ENCODE assay signal across 1 cellular context in the genomic region with DNA sequence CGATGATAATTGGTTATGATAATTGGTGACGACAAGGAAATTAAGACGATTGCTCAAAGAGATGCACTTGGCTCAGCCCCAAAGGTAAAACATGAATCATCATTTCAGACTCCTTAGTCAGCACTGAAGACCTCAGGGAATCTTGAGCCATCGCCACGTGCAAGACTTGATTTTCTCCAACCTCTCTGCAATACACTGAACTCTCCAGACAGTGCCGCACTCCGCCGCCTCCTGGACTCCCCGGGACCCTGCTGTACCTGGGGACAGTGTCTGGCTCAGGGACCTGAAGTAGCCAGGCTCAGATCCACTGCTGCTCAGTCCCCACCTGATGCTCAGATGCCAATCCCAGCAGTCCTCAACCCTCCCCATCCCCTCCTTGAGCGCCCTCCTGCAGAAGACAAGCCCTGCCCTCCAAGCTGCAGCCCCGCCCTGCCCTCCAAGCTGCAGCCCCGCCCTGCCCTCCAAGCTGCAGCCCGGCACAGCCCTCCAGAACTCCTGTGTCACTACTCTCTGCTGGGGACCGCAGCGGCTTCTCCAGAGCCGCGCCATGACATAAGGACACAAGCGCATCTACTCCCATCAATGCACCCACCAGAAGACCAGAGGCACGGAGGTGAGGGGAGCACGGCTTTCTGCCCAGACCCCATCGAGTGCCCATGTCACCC.
TF ChIP-seq lines count a peak whose summit lies in the region.

No MANE protein-coding gene starts in this region.

TF ChIP-seq in HepG2, 621 proteins besides CTCF, POLR2A, EP300 and RAD21 (continued from another document and continues in another):
- TF ChIP-seq PBX2 (CRISPR knock-in tag; IDR thresholded peaks at IDR 0.05) (no peak), ZSCAN29 (CRISPR knock-in tag; conservative IDR thresholded peaks at IDR 0.05) (no peak), KDM3A (CRISPR knock-in tag; IDR thresholded peaks at IDR 0.05; ENCODE audit: low read depth) (no peak; the same call in 1 of the 2 replicates), KLF9 (CRISPR knock-in tag; IDR thresholded peaks at IDR 0.05; ENCODE audit: low read depth) (peak; percentile 43; the same call in 1 of the 2 replicates), TP53 (CRISPR knock-in tag; conservative IDR thresholded peaks at IDR 0.05) (no peak), NFRKB (IDR thresholded peaks at IDR 0.05) (no peak), STAT5B (CRISPR knock-in tag; IDR thresholded peaks at IDR 0.05) (no peak), BCL6 (CRISPR knock-in tag; IDR thresholded peaks at IDR 0.05) (no peak; the same call in 1 of the 2 replicates), ZNF414 (CRISPR knock-in tag; IDR thresholded peaks at IDR 0.05) (no peak; the same call in none of the 2 replicates), PAX8 (CRISPR knock-in tag; IDR thresholded peaks at IDR 0.05; ENCODE audit: borderline replicate concordance) (no peak), ZNF784 (CRISPR knock-in tag; IDR thresholded peaks at IDR 0.05; ENCODE audit: borderline replicate concordance) (no peak), HDAC6 (IDR thresholded peaks at IDR 0.05; ENCODE audit: low read depth, low read length) (no peak), ZSCAN20 (CRISPR knock-in tag; IDR thresholded peaks at IDR 0.05; ENCODE audit: borderline replicate concordance) (no peak), ZBTB8A (CRISPR knock-in tag; IDR thresholded peaks at IDR 0.05; ENCODE audit: borderline replicate concordance, low read depth) (no peak), SNAPC4 (CRISPR knock-in tag; IDR thresholded peaks at IDR 0.05) (no peak), GFI1 (CRISPR knock-in tag; IDR thresholded peaks at IDR 0.05; ENCODE audit: borderline replicate concordance) (no peak), ZNF235 (CRISPR knock-in tag; IDR thresholded peaks at IDR 0.05; ENCODE audit: borderline replicate concordance) (no peak), ZEB1 (IDR thresholded peaks at IDR 0.05; ENCODE audit: insufficient replicate concordance, low read depth) (no peak), ARNT2 (CRISPR knock-in tag; IDR thresholded peaks at IDR 0.05; ENCODE audit: low read depth) (no peak), THAP9 (CRISPR knock-in tag; IDR thresholded peaks at IDR 0.05; ENCODE audit: borderline replicate concordance) (no peak), MIER3 (CRISPR knock-in tag; IDR thresholded peaks at IDR 0.05; ENCODE audit: borderline replicate concordance) (no peak), ZNF274 (CRISPR knock-in tag; IDR thresholded peaks at IDR 0.05) (0 out of 2 replicates have a peak, but pooled peaks have one; percentile 52), HNRNPH1 (optimal IDR thresholded peaks at IDR 0.05; ENCODE audit: low read depth, low read length) (no peak), XRCC5 (optimal IDR thresholded peaks at IDR 0.05; ENCODE audit: low read length) (no peak), SKI (IDR thresholded peaks at IDR 0.05; ENCODE audit: partially characterized antibody) (no peak), ZNF740 (CRISPR knock-in tag; IDR thresholded peaks at IDR 0.05) (no peak), GPN1 (CRISPR knock-in tag; IDR thresholded peaks at IDR 0.05; ENCODE audit: borderline replicate concordance) (no peak; the same call in 1 of the 2 replicates), NR2F6 (IDR thresholded peaks at IDR 0.05) (no peak), NR2F6 (CRISPR knock-in tag; IDR thresholded peaks at IDR 0.05) (no peak), JUNB (CRISPR knock-in tag; IDR thresholded peaks at IDR 0.05; ENCODE audit: borderline replicate concordance) (no peak), ZBTB40 (IDR thresholded peaks at IDR 0.05) (no peak), ZBTB40 (CRISPR knock-in tag; IDR thresholded peaks at IDR 0.05) (no peak)
- TF ChIP-seq, protein P1, sequence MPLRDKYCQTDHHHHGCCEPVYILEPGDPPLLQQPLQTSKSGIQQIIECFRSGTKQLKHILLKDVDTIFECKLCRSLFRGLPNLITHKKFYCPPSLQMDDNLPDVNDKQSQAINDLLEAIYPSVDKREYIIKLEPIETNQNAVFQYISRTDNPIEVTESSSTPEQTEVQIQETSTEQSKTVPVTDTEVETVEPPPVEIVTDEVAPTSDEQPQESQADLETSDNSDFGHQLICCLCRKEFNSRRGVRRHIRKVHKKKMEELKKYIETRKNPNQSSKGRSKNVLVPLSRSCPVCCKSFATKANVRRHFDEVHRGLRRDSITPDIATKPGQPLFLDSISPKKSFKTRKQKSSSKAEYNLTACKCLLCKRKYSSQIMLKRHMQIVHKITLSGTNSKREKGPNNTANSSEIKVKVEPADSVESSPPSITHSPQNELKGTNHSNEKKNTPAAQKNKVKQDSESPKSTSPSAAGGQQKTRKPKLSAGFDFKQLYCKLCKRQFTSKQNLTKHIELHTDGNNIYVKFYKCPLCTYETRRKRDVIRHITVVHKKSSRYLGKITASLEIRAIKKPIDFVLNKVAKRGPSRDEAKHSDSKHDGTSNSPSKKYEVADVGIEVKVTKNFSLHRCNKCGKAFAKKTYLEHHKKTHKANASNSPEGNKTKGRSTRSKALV (CRISPR knock-in tag; IDR thresholded peaks at IDR 0.05) = no peak
